In genomic region chr9:137479315-137479861, GRCh38 we compare ENCODE assay signal across 1 cellular context.
TF ChIP-seq lines count a peak whose summit lies in the region.

No MANE protein-coding gene starts in this region.

TF ChIP-seq in K562, 482 proteins besides CTCF, POLR2A, EP300 and RAD21:
- no peak for TF ChIP-seq NFIX (CRISPR knock-in tag; IDR thresholded peaks at IDR 0.05; ENCODE audit: low read depth)
- no peak for TF ChIP-seq FOXA3 (CRISPR knock-in tag; conservative IDR thresholded peaks at IDR 0.05 in 1 of 2, IDR thresholded peaks at IDR 0.05 in 1 of 2)
- no peak for TF ChIP-seq ZNF407 (IDR thresholded peaks at IDR 0.05; ENCODE audit: low read depth)
- no peak for TF ChIP-seq SOX6 (IDR thresholded peaks at IDR 0.05)
- TF ChIP-seq CCNT2 (IDR thresholded peaks at IDR 0.05; ENCODE audit: borderline replicate concordance, extremely low read depth, insufficient read length, low read depth, low read length) = no peak
- TF ChIP-seq, protein P1, sequence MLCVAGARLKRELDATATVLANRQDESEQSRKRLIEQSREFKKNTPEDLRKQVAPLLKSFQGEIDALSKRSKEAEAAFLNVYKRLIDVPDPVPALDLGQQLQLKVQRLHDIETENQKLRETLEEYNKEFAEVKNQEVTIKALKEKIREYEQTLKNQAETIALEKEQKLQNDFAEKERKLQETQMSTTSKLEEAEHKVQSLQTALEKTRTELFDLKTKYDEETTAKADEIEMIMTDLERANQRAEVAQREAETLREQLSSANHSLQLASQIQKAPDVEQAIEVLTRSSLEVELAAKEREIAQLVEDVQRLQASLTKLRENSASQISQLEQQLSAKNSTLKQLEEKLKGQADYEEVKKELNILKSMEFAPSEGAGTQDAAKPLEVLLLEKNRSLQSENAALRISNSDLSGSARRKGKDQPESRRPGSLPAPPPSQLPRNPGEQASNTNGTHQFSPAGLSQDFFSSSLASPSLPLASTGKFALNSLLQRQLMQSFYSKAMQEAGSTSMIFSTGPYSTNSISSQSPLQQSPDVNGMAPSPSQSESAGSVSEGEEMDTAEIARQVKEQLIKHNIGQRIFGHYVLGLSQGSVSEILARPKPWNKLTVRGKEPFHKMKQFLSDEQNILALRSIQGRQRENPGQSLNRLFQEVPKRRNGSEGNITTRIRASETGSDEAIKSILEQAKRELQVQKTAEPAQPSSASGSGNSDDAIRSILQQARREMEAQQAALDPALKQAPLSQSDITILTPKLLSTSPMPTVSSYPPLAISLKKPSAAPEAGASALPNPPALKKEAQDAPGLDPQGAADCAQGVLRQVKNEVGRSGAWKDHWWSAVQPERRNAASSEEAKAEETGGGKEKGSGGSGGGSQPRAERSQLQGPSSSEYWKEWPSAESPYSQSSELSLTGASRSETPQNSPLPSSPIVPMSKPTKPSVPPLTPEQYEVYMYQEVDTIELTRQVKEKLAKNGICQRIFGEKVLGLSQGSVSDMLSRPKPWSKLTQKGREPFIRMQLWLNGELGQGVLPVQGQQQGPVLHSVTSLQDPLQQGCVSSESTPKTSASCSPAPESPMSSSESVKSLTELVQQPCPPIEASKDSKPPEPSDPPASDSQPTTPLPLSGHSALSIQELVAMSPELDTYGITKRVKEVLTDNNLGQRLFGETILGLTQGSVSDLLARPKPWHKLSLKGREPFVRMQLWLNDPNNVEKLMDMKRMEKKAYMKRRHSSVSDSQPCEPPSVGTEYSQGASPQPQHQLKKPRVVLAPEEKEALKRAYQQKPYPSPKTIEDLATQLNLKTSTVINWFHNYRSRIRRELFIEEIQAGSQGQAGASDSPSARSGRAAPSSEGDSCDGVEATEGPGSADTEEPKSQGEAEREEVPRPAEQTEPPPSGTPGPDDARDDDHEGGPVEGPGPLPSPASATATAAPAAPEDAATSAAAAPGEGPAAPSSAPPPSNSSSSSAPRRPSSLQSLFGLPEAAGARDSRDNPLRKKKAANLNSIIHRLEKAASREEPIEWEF (CRISPR knock-in tag; IDR thresholded peaks at IDR 0.05) = no peak
- no peak for TF ChIP-seq ZNF717 (CRISPR knock-in tag; IDR thresholded peaks at IDR 0.05)
- TF ChIP-seq, protein P2, sequence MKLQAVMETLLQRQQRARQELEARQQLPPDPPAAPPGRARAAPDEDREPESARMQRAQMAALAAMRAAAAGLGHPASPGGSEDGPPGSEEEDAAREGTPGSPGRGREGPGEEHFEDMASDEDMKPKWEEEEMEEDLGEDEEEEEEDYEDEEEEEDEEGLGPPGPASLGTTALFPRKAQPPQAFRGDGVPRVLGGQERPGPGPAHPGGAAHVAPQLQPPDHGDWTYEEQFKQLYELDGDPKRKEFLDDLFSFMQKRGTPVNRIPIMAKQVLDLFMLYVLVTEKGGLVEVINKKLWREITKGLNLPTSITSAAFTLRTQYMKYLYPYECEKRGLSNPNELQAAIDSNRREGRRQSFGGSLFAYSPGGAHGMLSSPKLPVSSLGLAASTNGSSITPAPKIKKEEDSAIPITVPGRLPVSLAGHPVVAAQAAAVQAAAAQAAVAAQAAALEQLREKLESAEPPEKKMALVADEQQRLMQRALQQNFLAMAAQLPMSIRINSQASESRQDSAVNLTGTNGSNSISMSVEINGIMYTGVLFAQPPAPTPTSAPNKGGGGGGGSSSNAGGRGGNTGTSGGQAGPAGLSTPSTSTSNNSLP (IDR thresholded peaks at IDR 0.05; ENCODE audit: borderline replicate concordance, low read depth, low read length) = no peak
- no peak for TF ChIP-seq ZKSCAN1 (IDR thresholded peaks at IDR 0.05; ENCODE audit: low read depth, low read length)
- no peak for TF ChIP-seq SMARCA5 (IDR thresholded peaks at IDR 0.05)
- TF ChIP-seq E2F3 (CRISPR knock-in tag; IDR thresholded peaks at IDR 0.05) = no peak
- no peak for TF ChIP-seq SMAD3 (CRISPR knock-in tag; conservative IDR thresholded peaks at IDR 0.05)
